ENCODE assay signal across 1 cellular context in the genomic region with DNA sequence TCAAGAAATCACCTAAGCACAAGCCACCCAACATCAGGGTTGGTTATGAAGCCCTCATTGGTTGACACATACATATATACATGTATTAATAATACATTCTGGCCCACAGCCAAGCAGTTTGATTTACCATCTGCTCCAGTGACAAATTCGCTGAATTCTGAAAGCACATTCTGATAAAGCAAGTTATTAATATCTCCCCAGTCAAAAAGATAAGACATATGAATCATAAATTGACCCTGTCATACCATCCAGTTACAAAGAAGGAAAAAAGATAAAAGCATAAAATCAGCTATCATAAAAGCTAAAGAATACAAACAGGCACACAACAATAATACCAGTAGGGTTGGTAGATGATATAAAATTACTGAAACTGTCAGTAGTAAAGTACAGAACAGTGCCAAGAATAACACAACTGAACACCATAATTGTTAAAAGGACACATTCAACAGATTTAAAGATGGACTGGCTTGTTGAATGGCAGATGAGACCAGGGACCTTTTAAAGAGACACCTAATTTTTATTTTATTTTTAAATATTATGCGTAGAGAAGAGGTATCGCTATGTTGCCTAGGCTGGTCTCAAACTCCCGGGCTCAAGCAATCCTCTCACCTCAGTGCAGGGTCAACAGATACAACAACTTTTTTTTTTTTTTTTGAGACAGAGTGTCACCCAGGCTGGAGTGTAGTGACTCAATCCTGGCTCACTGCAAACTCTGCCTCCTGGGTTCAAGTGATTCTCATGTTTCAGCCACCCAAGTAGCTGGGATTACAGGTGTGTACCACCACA.
TF ChIP-seq lines count a peak whose summit lies in the region.

No MANE protein-coding gene starts in this region.

TF ChIP-seq in HEK293, 187 proteins besides CTCF, POLR2A, EP300 and RAD21 (continued from another document):
- TF ChIP-seq, protein P1, sequence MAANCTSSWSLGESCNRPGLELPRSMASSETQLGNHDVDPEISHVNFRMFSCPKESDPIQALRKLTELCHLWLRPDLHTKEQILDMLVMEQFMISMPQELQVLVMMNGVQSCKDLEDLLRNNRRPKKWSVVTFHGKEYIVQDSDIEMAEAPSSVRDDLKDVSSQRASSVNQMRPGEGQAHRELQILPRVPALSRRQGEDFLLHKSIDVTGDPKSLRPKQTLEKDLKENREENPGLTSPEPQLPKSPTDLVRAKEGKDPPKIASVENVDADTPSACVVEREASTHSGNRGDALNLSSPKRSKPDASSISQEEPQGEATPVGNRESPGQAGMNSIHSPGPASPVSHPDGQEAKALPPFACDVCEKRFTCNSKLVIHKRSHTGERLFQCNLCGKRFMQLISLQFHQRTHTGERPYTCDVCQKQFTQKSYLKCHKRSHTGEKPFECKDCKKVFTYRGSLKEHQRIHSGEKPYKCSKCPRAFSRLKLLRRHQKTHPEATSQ (tag by site-specific recombination; IDR thresholded peaks at IDR 0.05) = no peak
- TF ChIP-seq ZNF266 (tag by site-specific recombination; IDR thresholded peaks at IDR 0.05; ENCODE audit: low read depth) (peak; percentile 96), BCL11A (tag by site-specific recombination; IDR thresholded peaks at IDR 0.05; ENCODE audit: low read depth) (peak; percentile 94), ZNF211 (tag by site-specific recombination; IDR thresholded peaks at IDR 0.05; ENCODE audit: low read depth) (no peak), ZNF544 (tag by site-specific recombination; IDR thresholded peaks at IDR 0.05) (peak; percentile 67; the same call in 1 of the 2 replicates), ZEB2 (tag by site-specific recombination; IDR thresholded peaks at IDR 0.05) (peak; percentile 70)
- TF ChIP-seq, protein P2, sequence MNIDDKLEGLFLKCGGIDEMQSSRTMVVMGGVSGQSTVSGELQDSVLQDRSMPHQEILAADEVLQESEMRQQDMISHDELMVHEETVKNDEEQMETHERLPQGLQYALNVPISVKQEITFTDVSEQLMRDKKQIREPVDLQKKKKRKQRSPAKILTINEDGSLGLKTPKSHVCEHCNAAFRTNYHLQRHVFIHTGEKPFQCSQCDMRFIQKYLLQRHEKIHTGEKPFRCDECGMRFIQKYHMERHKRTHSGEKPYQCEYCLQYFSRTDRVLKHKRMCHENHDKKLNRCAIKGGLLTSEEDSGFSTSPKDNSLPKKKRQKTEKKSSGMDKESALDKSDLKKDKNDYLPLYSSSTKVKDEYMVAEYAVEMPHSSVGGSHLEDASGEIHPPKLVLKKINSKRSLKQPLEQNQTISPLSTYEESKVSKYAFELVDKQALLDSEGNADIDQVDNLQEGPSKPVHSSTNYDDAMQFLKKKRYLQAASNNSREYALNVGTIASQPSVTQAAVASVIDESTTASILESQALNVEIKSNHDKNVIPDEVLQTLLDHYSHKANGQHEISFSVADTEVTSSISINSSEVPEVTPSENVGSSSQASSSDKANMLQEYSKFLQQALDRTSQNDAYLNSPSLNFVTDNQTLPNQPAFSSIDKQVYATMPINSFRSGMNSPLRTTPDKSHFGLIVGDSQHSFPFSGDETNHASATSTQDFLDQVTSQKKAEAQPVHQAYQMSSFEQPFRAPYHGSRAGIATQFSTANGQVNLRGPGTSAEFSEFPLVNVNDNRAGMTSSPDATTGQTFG (tag by site-specific recombination; IDR thresholded peaks at IDR 0.05; ENCODE audit: borderline replicate concordance) = peak; percentile 79; the same call in 1 of the 2 replicates
- TF ChIP-seq, protein P3, sequence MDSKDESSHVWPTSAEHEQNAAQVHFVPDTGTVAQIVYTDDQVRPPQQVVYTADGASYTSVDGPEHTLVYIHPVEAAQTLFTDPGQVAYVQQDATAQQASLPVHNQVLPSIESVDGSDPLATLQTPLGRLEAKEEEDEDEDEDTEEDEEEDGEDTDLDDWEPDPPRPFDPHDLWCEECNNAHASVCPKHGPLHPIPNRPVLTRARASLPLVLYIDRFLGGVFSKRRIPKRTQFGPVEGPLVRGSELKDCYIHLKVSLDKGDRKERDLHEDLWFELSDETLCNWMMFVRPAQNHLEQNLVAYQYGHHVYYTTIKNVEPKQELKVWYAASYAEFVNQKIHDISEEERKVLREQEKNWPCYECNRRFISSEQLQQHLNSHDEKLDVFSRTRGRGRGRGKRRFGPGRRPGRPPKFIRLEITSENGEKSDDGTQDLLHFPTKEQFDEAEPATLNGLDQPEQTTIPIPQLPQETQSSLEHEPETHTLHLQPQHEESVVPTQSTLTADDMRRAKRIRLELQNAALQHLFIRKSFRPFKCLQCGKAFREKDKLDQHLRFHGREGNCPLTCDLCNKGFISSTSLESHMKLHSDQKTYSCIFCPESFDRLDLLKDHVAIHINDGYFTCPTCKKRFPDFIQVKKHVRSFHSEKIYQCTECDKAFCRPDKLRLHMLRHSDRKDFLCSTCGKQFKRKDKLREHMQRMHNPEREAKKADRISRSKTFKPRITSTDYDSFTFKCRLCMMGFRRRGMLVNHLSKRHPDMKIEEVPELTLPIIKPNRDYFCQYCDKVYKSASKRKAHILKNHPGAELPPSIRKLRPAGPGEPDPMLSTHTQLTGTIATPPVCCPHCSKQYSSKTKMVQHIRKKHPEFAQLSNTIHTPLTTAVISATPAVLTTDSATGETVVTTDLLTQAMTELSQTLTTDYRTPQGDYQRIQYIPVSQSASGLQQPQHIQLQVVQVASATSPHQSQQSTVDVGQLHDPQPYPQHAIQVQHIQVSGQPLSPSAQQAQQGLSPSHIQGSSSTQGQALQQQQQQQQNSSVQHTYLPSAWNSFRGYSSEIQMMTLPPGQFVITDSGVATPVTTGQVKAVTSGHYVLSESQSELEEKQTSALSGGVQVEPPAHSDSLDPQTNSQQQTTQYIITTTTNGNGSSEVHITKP (tag by site-specific recombination; IDR thresholded peaks at IDR 0.05) = peak; percentile 57
